In genomic region chr12:57182918-57183575, GRCh38 we compare ENCODE assay signal across 8 cellular contexts. TPM values are rescaled to one million over a fixed set of nuclear protein-coding genes. Genes with fewer than 3 reads are reported as not detected.
A peak's percentile ranks its signal among the peaks of the same experiment; 100 is the strongest.
DNase-seq lines count a peak whose midpoint lies in the region; ATAC-seq and TF ChIP-seq lines count a peak whose summit lies in the region.

No MANE protein-coding gene starts in this region.

- intact Hi-C loops in heart right ventricle (cut with DNase I), result loop anchor here (1.0 to 10.0 kb wide), 6 partner anchors 58 to 118 kb away; no protein-coding TSS in a partner anchor
- intact Hi-C loops in sciatic nerve (cut with DNase I), result loop anchor here (5.0 kb wide), 1 partner anchor 116 kb away; no protein-coding TSS in a partner anchor

- H3K27ac ChIP-seq in heart right ventricle, result no peak overlapping the region

- CTCF ChIA-PET in HEK293T (lab: Yijun Ruan, JAX), result interaction anchor here (0.5 to 2.0 kb wide), 8 partner anchors 9 to 413 kb away, joined by 3 to 9 read pairs (median 4); no protein-coding TSS in a partner anchor

- no peak overlapping the region for H3K4me3 ChIP-seq in GM12865 (ENCODE audit: low read depth, low read length)
- H3K4me3 ChIP-seq in heart right ventricle, result no peak overlapping the region

- DNase-seq in GM12865 (ENCODE audit: low read depth) (peak; percentile 77), HEK293T (ENCODE audit: extremely low spot score) (peak; percentile 91), MV-4-11 (lab: John Stamatoyannopoulos, UW) (peak; percentile 51), heart right ventricle (peak; percentile 64 to 75), sciatic nerve (ENCODE audit: low spot score) (peak; percentile 87), GOT3 (lab: John Stamatoyannopoulos, UW) (no peak)
- peak; percentile 75 to 87 for DNase-seq in activated naive CD4-positive, alpha-beta T cell treated with anti-CD3 and anti-CD28 coated beads, Interleukin-2, amount 50 U/mL, for 72 hours (ENCODE audit: low spot score in 2 of 2)

- H3K9me3 ChIP-seq in heart right ventricle, result no peaks in the 10 kb centered on the region

- no peaks in the 10 kb centered on the region for H3K27me3 ChIP-seq in heart right ventricle

- no peaks in the 10 kb centered on the region for H3K36me3 Mint-ChIP-seq in activated naive CD4-positive, alpha-beta T cell treated with anti-CD3 and anti-CD28 coated beads, Interleukin-2, amount 50 U/mL, for 72 hours

- H3K4me1 ChIP-seq in heart right ventricle, result peaks cover 0 to 4% (median 0%) of the 10 kb centered on the region in 9 donors

- POLR2A ChIA-PET in HEK293T (lab: Yijun Ruan, JAX), result interaction anchor here (2.7 kb wide), 1 partner anchor 56 kb away, joined by 9 read pairs; no protein-coding TSS in a partner anchor

- WGBS in heart right ventricle, 2 donors, result 62 to 67% methylated on average over 13 of the region's 13 CpGs

- H3K27ac Mint-ChIP-seq in activated naive CD4-positive, alpha-beta T cell treated with anti-CD3 and anti-CD28 coated beads, Interleukin-2, amount 50 U/mL, for 72 hours, result no peak overlapping the region

- ATAC-seq in SK-N-SH treated with all-trans-retinoic acid at 6 μM for 48 hours, result peak; percentile 92
- peak; percentile 94 to 97 for ATAC-seq in activated naive CD4-positive, alpha-beta T cell treated with anti-CD3 and anti-CD28 coated beads, Interleukin-2, amount 50 U/mL, for 72 hours
- peak; percentile 61 to 84 (median 78) for ATAC-seq in heart right ventricle
- peak; percentile 77 for ATAC-seq in sciatic nerve

- peaks cover 0 to 100% (median 52%) of the 10 kb centered on the region in 9 donors for H3K36me3 ChIP-seq in heart right ventricle

- no peaks in the 10 kb centered on the region for H3K9me3 Mint-ChIP-seq in activated naive CD4-positive, alpha-beta T cell treated with anti-CD3 and anti-CD28 coated beads, Interleukin-2, amount 50 U/mL, for 72 hours

- peak; percentile 96 for TF ChIP-seq CTCF in GM12865 (IDR thresholded peaks at IDR 0.05; ENCODE audit: insufficient read depth, low read depth, low read length, missing control alignments)
- TF ChIP-seq CTCF in heart right ventricle (IDR thresholded peaks at IDR 0.05), result peak; percentile 61 to 94 (median 87)

TF ChIP-seq in HEK293T, 16 proteins besides CTCF, POLR2A, EP300 and RAD21:
- no peak for TF ChIP-seq ARNT (IDR thresholded peaks at IDR 0.05)
- no peak for TF ChIP-seq PKNOX1 (IDR thresholded peaks at IDR 0.05)
- TF ChIP-seq LEF1 (IDR thresholded peaks at IDR 0.05; ENCODE audit: borderline replicate concordance), result no peak
- no peak for TF ChIP-seq CTBP1 (IDR thresholded peaks at IDR 0.05; ENCODE audit: borderline replicate concordance)
- no peak for TF ChIP-seq FOXK2 (IDR thresholded peaks at IDR 0.05)

TF ChIP-seq in SK-N-SH treated with all-trans-retinoic acid at 6 μM for 48 hours, 23 proteins besides CTCF, POLR2A, EP300 and RAD21:
- TF ChIP-seq RARB (CRISPR knock-in tag; IDR thresholded peaks at IDR 0.05) (no peak), SNAI2 (CRISPR knock-in tag; IDR thresholded peaks at IDR 0.05) (no peak), PPARA (CRISPR knock-in tag; IDR thresholded peaks at IDR 0.05; ENCODE audit: borderline replicate concordance) (no peak), CREB5 (CRISPR knock-in tag; IDR thresholded peaks at IDR 0.05; ENCODE audit: low read depth) (no peak), GLIS3 (CRISPR knock-in tag; IDR thresholded peaks at IDR 0.05) (0 out of 2 replicates have a peak, but pooled peaks have one; percentile 50)
TF ChIP-seq in SK-N-SH treated with all-trans-retinoic acid at 6 μM for 48 hours: peak in this region for 1.

RNA-seq across cellular contexts. Expression of gene NXPH4, which starts 33.5 kb away (rescaled TPM):
- total RNA-seq in activated naive CD4-positive, alpha-beta T cell treated with anti-CD3 and anti-CD28 coated beads, Interleukin-2, amount 50 U/mL, for 72 hours, result under 1 TPM; 0.11 to 0.54 TPM
- total RNA-seq in heart right ventricle (1 to 10 TPM in 7 of 10 donors, under 1 TPM in 3; 0.18 to 6.2 (median 2.3) TPM), sciatic nerve (0.27 TPM)
- polyA plus RNA-seq in heart right ventricle, result 1 to 10 TPM in 1 of 2 donors, under 1 TPM in 1; 0.66 to 1.8 TPM

RNA-seq across cellular contexts. Expression of gene LRP1-AS, which starts 35.6 kb away (rescaled TPM):
- total RNA-seq in activated naive CD4-positive, alpha-beta T cell treated with anti-CD3 and anti-CD28 coated beads, Interleukin-2, amount 50 U/mL, for 72 hours, result not detected
- total RNA-seq in heart right ventricle (not detected), sciatic nerve (not detected)
- polyA plus RNA-seq in heart right ventricle, result not detected

RNA-seq across cellular contexts. Expression of gene SHMT2, which starts 46.5 kb away (rescaled TPM):
- total RNA-seq in activated naive CD4-positive, alpha-beta T cell treated with anti-CD3 and anti-CD28 coated beads, Interleukin-2, amount 50 U/mL, for 72 hours, result 100 to 1,000 TPM; 360 to 376 TPM
- total RNA-seq in heart right ventricle (10 to 100 TPM; 24.4 to 47.6 (median 27.1) TPM), sciatic nerve (41.9 TPM)
- polyA plus RNA-seq in heart right ventricle, result 10 to 100 TPM; 14.3 to 49.8 TPM

RNA-seq across cellular contexts. Expression of gene LRP1, which starts 54.8 kb away (rescaled TPM):
- total RNA-seq in activated naive CD4-positive, alpha-beta T cell treated with anti-CD3 and anti-CD28 coated beads, Interleukin-2, amount 50 U/mL, for 72 hours, result 1 to 10 TPM; 1.3 to 5.9 TPM
- total RNA-seq in heart right ventricle, result 100 to 1,000 TPM in 4 of 10 donors, 10 to 100 TPM in 6; 46.3 to 259 (median 82.7) TPM
- polyA plus RNA-seq in heart right ventricle, result 10 to 100 TPM; 46.6 to 46.7 TPM
- 760 TPM for total RNA-seq in sciatic nerve
